Comparison of ENCODE assay signal across 17 cellular contexts in the genomic region with DNA sequence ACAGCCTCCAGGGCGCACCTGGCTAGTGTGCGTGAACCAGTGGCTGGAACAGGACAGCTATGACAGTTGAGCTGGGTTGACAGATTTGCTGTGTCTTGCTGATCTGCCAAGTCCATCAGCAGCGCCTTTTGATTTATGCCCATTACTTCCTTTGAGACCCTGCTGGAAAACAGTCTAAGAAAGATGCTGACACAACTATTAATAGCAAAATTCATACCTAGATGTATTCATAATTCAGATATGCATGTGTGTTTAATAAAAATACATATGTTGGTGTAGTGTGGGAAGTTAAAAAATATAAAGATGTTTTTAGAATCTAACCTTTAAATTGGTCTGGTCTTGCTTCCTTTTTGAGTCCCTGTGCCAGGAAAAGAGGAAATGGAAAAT.
"Had no signal": no experiment of that assay in that cellular context is flagged by ENCODE, and none has a peak within 500 bp of the region (broad histone marks: within the 10 kb centered on the region; RNA-seq: fewer than 3 reads in every experiment).

No MANE protein-coding gene starts in this region.

- H3K4me1 Mint-ChIP-seq: nephron progenitor cell had no signal

- H3K27me3 ChIP-seq: gastrocnemius medialis, suprapubic skin, transverse colon, vagina had no signal

- H3K27ac Mint-ChIP-seq: activated T-helper 2 cell treated with anti-CD3 and anti-CD28 coated beads, Interferon-gamma antibody, Interleukin-2, Interleukin-4, amounts not matched to agents 10 μg/mL and 5 μg/mL and 100 μg/mL, durations not matched to agents 14 hours and 24 hours and 36 hours; nephron progenitor cell; stimulated activated naive CD8-positive, alpha-beta T cell treated with anti-CD3 and anti-CD28 coated beads, Interleukin-15, Interleukin-2, amounts not matched to agents 100 ng/mL and 50 ng/mL, for 24 hours had no signal

- ATAC-seq: esophagus mucosa, gastrocnemius medialis, left lobe of liver had no signal

- H3K9me3 Mint-ChIP-seq: activated T-helper 2 cell treated with anti-CD3 and anti-CD28 coated beads, Interferon-gamma antibody, Interleukin-2, Interleukin-4, amounts not matched to agents 10 μg/mL and 5 μg/mL and 100 μg/mL, durations not matched to agents 14 hours and 24 hours and 36 hours; nephron progenitor cell; stimulated activated naive CD8-positive, alpha-beta T cell treated with anti-CD3 and anti-CD28 coated beads, Interleukin-15, Interleukin-2, amounts not matched to agents 100 ng/mL and 50 ng/mL, for 24 hours had no signal

- H3K9me3 ChIP-seq: gastrocnemius medialis, suprapubic skin, transverse colon, vagina had no signal

- H3K4me1 ChIP-seq: gastrocnemius medialis, suprapubic skin, transverse colon, vagina had no signal

- H3K27ac ChIP-seq: gastrocnemius medialis, suprapubic skin, transverse colon, vagina had no signal

- H3K4me3 ChIP-seq: gastrocnemius medialis, lung, suprapubic skin, transverse colon, vagina had no signal

- H3K27me3 Mint-ChIP-seq: stimulated activated naive CD8-positive, alpha-beta T cell treated with anti-CD3 and anti-CD28 coated beads, Interleukin-15, Interleukin-2, amounts not matched to agents 100 ng/mL and 50 ng/mL, for 24 hours had no signal

- H3K4me3 Mint-ChIP-seq: nephron progenitor cell; stimulated activated naive CD8-positive, alpha-beta T cell treated with anti-CD3 and anti-CD28 coated beads, Interleukin-15, Interleukin-2, amounts not matched to agents 100 ng/mL and 50 ng/mL, for 24 hours had no signal

- DNase-seq: activated CD4-positive, CD25-positive, alpha-beta regulatory T cell treated with anti-CD3 and anti-CD28 coated beads, Interleukin-2, amount 50 U/mL, for 72 hours; activated naive CD4-positive, alpha-beta T cell treated with anti-CD3 and anti-CD28 coated beads, Interleukin-2, amount 50 U/mL, for 16 hours; cerebellar nuclear complex; cortex of kidney; gastrocnemius medialis; kidney; nephron progenitor cell; occipital lobe; T-helper 1 cell; transverse colon had no signal
